29 cellular contexts compared by ENCODE assay signal in genomic region chr3:29745237-29745870, GRCh38.
"Had no signal": no experiment of that assay in that cellular context is flagged by ENCODE, and none has a peak within 500 bp of the region (broad histone marks: within the 10 kb centered on the region; RNA-seq: fewer than 3 reads in every experiment).

No MANE protein-coding gene starts in this region.

- ATAC-seq: body of pancreas; esophagus mucosa; left colon; natural killer cell; stimulated activated effector memory CD8-positive, alpha-beta T cell treated with anti-CD3 and anti-CD28 coated beads, Interleukin-12 subunit alpha, Interleukin-12 subunit beta, amount 100 ng/mL, for 72 hours had no signal

- H3K9me3 ChIP-seq: body of pancreas, heart left ventricle, psoas muscle, sigmoid colon, thoracic aorta, vagina had no signal

- H3K27me3 Mint-ChIP-seq: memory B cell had no signal

- H3K9ac ChIP-seq: parathyroid adenoma had no signal

- H3K4me3 ChIP-seq: body of pancreas, heart left ventricle, psoas muscle, sigmoid colon, vagina had no signal

- H3K27me3 ChIP-seq: body of pancreas, heart left ventricle, sigmoid colon, vagina had no signal

- H3K4me3 Mint-ChIP-seq: activated naive CD8-positive, alpha-beta T cell; immature natural killer cell; memory B cell; natural killer cell; stimulated activated effector memory CD8-positive, alpha-beta T cell treated with anti-CD3 and anti-CD28 coated beads, Interleukin-12 subunit alpha, Interleukin-12 subunit beta, amount 100 ng/mL, for 72 hours; stimulated activated naive CD8-positive, alpha-beta T cell treated with anti-CD3 and anti-CD28 coated beads, Interleukin-15, Interleukin-2, amounts not matched to agents 100 ng/mL and 50 ng/mL, for 24 hours had no signal

- H3K9me3 Mint-ChIP-seq: memory B cell; stimulated activated naive CD8-positive, alpha-beta T cell treated with anti-CD3 and anti-CD28 coated beads, Interleukin-15, Interleukin-2, amounts not matched to agents 100 ng/mL and 50 ng/mL, for 24 hours had no signal

- FAIRE-seq: small intestine had no signal

- H3K36me3 Mint-ChIP-seq: activated naive CD8-positive, alpha-beta T cell; immature natural killer cell; memory B cell; natural killer cell; stimulated activated effector memory CD8-positive, alpha-beta T cell treated with anti-CD3 and anti-CD28 coated beads, Interleukin-12 subunit alpha, Interleukin-12 subunit beta, amount 100 ng/mL, for 72 hours had no signal

- H3K4me1 Mint-ChIP-seq: immature natural killer cell; memory B cell; natural killer cell; stimulated activated effector memory CD8-positive, alpha-beta T cell treated with anti-CD3 and anti-CD28 coated beads, Interleukin-12 subunit alpha, Interleukin-12 subunit beta, amount 100 ng/mL, for 72 hours had no signal

- H3K4me1 ChIP-seq: body of pancreas, parathyroid adenoma, vagina had no signal

- H2AFZ ChIP-seq: parathyroid adenoma had no signal

- DNase-seq: activated CD4-positive, alpha-beta T cell treated with anti-CD3 and anti-CD28 coated beads for 4 hours; activated CD4-positive, alpha-beta T cell treated with anti-CD3 and anti-CD28 coated beads, Interleukin-2, amount 50 U/mL, for 48 hours; activated CD8-positive, alpha-beta memory T cell treated with anti-CD3 and anti-CD28 coated beads for 24 hours; activated effector memory CD4-positive, alpha-beta T cell treated with Interleukin-2 at 50 U/mL for 16 hours; activated naive CD4-positive, alpha-beta T cell treated with Interleukin-2 at 50 U/mL for 16 hours; anterior cingulate cortex; body of pancreas; effector CD8-positive, alpha-beta T cell; foreskin fibroblast; heart left ventricle; hypothalamus; immature natural killer cell; kidney; left colon; natural killer cell; nucleus accumbens; psoas muscle; sigmoid colon; small intestine; stimulated activated CD4-positive, alpha-beta T cell treated with anti-CD3 and anti-CD28 coated beads, Interleukin-4, amount 100 ng/mL, for 24 hours; trophoblast cell had no signal

- H3K36me3 ChIP-seq: sigmoid colon, thoracic aorta, vagina had no signal

- H3K27ac ChIP-seq: body of pancreas, parathyroid adenoma, psoas muscle, vagina had no signal

- H3K79me2 ChIP-seq: parathyroid adenoma had no signal

- H3K27ac Mint-ChIP-seq: activated naive CD8-positive, alpha-beta T cell; immature natural killer cell; memory B cell; natural killer cell; stimulated activated effector memory CD8-positive, alpha-beta T cell treated with anti-CD3 and anti-CD28 coated beads, Interleukin-12 subunit alpha, Interleukin-12 subunit beta, amount 100 ng/mL, for 72 hours; stimulated activated naive CD8-positive, alpha-beta T cell treated with anti-CD3 and anti-CD28 coated beads, Interleukin-15, Interleukin-2, amounts not matched to agents 100 ng/mL and 50 ng/mL, for 24 hours had no signal
